Comparison of ENCODE assay signal across 19 cellular contexts in the genomic region with DNA sequence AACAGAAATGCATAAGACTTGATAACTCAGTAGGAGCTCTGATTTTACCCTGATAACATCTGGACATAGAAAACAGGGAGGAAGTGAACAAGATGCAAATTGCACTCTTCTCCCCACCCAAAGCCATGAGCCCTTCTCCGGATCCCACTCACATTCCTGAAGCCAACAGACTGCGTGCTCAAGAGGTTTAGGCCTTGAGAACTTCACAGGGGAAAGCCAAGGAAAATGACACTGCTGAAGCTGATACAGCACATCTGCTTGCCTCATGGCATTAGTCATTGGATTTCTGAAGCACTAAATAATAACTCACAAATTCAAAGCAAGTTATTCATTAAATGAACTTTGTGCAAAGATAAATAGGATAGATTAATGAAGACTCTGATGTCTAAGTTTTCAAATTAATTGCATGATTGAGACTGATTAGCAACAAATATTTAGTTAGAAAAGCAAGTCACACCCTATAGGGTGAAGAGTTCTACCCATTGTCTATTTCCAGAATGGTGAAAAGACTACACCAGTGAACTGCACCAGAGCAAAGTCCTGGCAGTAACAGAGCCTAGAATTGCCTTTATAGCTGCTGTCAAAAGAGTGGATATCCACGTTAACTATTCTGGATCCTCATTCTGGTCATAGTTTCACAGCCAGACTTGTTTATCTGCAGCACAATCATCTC.
DNase-seq lines count a peak whose midpoint lies in the region; FAIRE-seq and TF ChIP-seq lines count a peak whose summit lies in the region.
"Had no signal": no experiment of that assay in that cellular context is flagged by ENCODE, and none has a peak within 500 bp of the region (broad histone marks: within the 10 kb centered on the region; RNA-seq: fewer than 3 reads in every experiment).

No MANE protein-coding gene starts in this region.

- H3K9me3 ChIP-seq in suprapubic skin = no peaks in the 10 kb centered on the region
- H3K9me3 ChIP-seq: prostate gland had no signal

- 49% methylated on average over 3 of the region's 3 CpGs for WGBS in suprapubic skin

- TF ChIP-seq POLR2A in suprapubic skin (IDR thresholded peaks at IDR 0.05) = no peak

- no peak overlapping the region for H3K4me3 ChIP-seq in fibroblast of mammary gland (ENCODE audit: control insufficient read depth, low read depth, low read length)
- H3K4me3 ChIP-seq in suprapubic skin = no peak overlapping the region
- H3K4me3 ChIP-seq: GM23338, prostate gland had no signal

- CTCF ChIA-PET in GM10248 (lab: Yijun Ruan, JAX) = interaction anchor here (1.3 to 2.1 kb wide), 2 partner anchors 12 to 13 kb away, joined by 3 to 5 read pairs; no protein-coding TSS in a partner anchor

- no peaks in the 10 kb centered on the region for H3K36me3 ChIP-seq in suprapubic skin
- H3K36me3 ChIP-seq: prostate gland had no signal

- POLR2A ChIA-PET in GM10248 (lab: Yijun Ruan, JAX) = no interaction called here

- peak; percentile 84 for DNase-seq in AG20443 (ENCODE audit: low spot score)
- DNase-seq in RCC 7860 (ENCODE audit: low spot score) = peak; percentile 55
- peak; percentile 99 for DNase-seq in fibroblast of mammary gland (ENCODE audit: low read depth)
- DNase-seq in myocyte (ENCODE audit: low read depth) = peak; percentile 86
- DNase-seq in GM10248 (ENCODE audit: extremely low spot score) = no peak
- no peak for DNase-seq in suprapubic skin (ENCODE audit: low spot score in 2 of 2)
- DNase-seq in LoVo (ENCODE audit: low spot score) = no peak
- no peak for DNase-seq in SIG-M5 (lab: John Stamatoyannopoulos, UW)
- DNase-seq: activated CD8-positive, alpha-beta T cell treated with anti-CD3 and anti-CD28 coated beads for 36 hours; activated gamma-delta T cell; caudate nucleus; Kasumi-1; NCI-H187 treated with DMSO at 0.1 percent for 48 hours; NCI-H774; stimulated activated CD4-positive, alpha-beta T cell treated with anti-CD3 and anti-CD28 coated beads, Interleukin-4, amount 100 ng/mL, for 24 hours had no signal

- TF ChIP-seq EP300 in suprapubic skin (IDR thresholded peaks at IDR 0.05) = no peak

- no peaks in the 10 kb centered on the region for H3K27me3 ChIP-seq in suprapubic skin

- FAIRE-seq in RCC 7860 (lab: Jason Lieb, UNC) = no peak
- FAIRE-seq: TTC549 had no signal

- no peak overlapping the region for H3K27ac ChIP-seq in suprapubic skin
- H3K27ac ChIP-seq: C4-2B, prostate gland had no signal

- TF ChIP-seq CTCF in fibroblast of mammary gland (conservative IDR thresholded peaks at IDR 0.05; ENCODE audit: control insufficient read depth, insufficient read depth, low read depth, low read length) = no peak
- no peak for TF ChIP-seq CTCF in GM10248 (IDR thresholded peaks at IDR 0.05; ENCODE audit: control extremely low read depth, extremely low read depth, low read depth, missing control alignments)
- no peak for TF ChIP-seq CTCF in suprapubic skin (IDR thresholded peaks at IDR 0.05)

- no peaks in the 10 kb centered on the region for H3K4me1 ChIP-seq in suprapubic skin
- H3K4me1 ChIP-seq: prostate gland had no signal

Comparison
In these comparisons a context has a peak if more than half of its experiments do, and no peak if none do; other contexts are left out.
1. DNase-seq: peak in AG20443 (single experiment), RCC 7860 (single experiment), fibroblast of mammary gland (single experiment) and myocyte (single experiment); none in GM10248 (single experiment), suprapubic skin (0 of 2), LoVo (single experiment) and SIG-M5 (single experiment).